In genomic region chrX:19755602-19756232, GRCh38 we compare ENCODE assay signal across 8 cellular contexts.
DNase-seq lines count a peak whose midpoint lies in the region; ATAC-seq and TF ChIP-seq lines count a peak whose summit lies in the region.
"Not testable (repeated sequence)": the region's sequence is repeated elsewhere in the genome, so short reads cannot be mapped to it uniquely, and the experiment has no call there.

No MANE protein-coding gene starts in this region.

- H3K4me1 Mint-ChIP-seq in CD8-positive, alpha-beta memory T cell, result peaks cover 73 to 94% (median 92%) of the 10 kb centered on the region in 3 donors
- peaks cover 79% of the 10 kb centered on the region for H3K4me1 Mint-ChIP-seq in activated CD4-positive, alpha-beta memory T cell treated with anti-CD3 and anti-CD28 coated beads, Interleukin-2, amount 10 ng/mL, durations not matched to agents 7 days and 5 days
- H3K4me1 Mint-ChIP-seq in activated naive CD4-positive, alpha-beta T cell treated with anti-CD3 and anti-CD28 coated beads for 36 hours (ENCODE audit: low read depth), result peaks cover 78% of the 10 kb centered on the region
- H3K4me1 Mint-ChIP-seq in glutamatergic neuron (ENCODE audit: low read depth, unreplicated experiment), result peaks cover 34% of the 10 kb centered on the region
- peaks cover 24 to 86% (median 74%) of the 10 kb centered on the region in 4 donors for H3K4me1 Mint-ChIP-seq in naive thymus-derived CD8-positive, alpha-beta T cell
- H3K4me1 Mint-ChIP-seq in stimulated activated naive CD8-positive, alpha-beta T cell treated with anti-CD3 and anti-CD28 coated beads, Interleukin-15, Interleukin-2, amounts not matched to agents 100 ng/mL and 50 ng/mL, for 24 hours (ENCODE audit: low read depth), result peaks cover 88% of the 10 kb centered on the region

- H3K36me3 ChIP-seq in CD8-positive, alpha-beta memory T cell (ENCODE audit: insufficient read depth, low read length); Peyer's patch: not testable (repeated sequence)

- not testable (repeated sequence) for H3K4me3 ChIP-seq in CD8-positive, alpha-beta memory T cell (ENCODE audit: low read length)
- peak overlapping the region in 2 of 4 donors; percentile 24 to 32 for H3K4me3 ChIP-seq in Peyer's patch

- H3K27me3 Mint-ChIP-seq in CD8-positive, alpha-beta memory T cell; activated CD4-positive, alpha-beta memory T cell treated with anti-CD3 and anti-CD28 coated beads, Interleukin-2, amount 10 ng/mL, durations not matched to agents 7 days and 5 days; activated naive CD4-positive, alpha-beta T cell treated with anti-CD3 and anti-CD28 coated beads for 36 hours (ENCODE audit: low read depth); glutamatergic neuron (ENCODE audit: unreplicated experiment); naive thymus-derived CD8-positive, alpha-beta T cell; stimulated activated naive CD8-positive, alpha-beta T cell treated with anti-CD3 and anti-CD28 coated beads, Interleukin-15, Interleukin-2, amounts not matched to agents 100 ng/mL and 50 ng/mL, for 24 hours: not testable (repeated sequence)

- H3K9me3 ChIP-seq in CD8-positive, alpha-beta memory T cell (ENCODE audit: low read length); Peyer's patch: not testable (repeated sequence)

- TF ChIP-seq CTCF in Peyer's patch (IDR thresholded peaks at IDR 0.05); glutamatergic neuron (IDR thresholded peaks at IDR 0.05; ENCODE audit: partially characterized antibody, unreplicated experiment): not testable (repeated sequence)

- H3K27ac ChIP-seq in CD8-positive, alpha-beta memory T cell (ENCODE audit: low read depth, low read length), result not testable (repeated sequence)
- H3K27ac ChIP-seq in Peyer's patch, result peak overlapping the region in 3 of 4 donors; percentile 33 to 78 (median 45)

- TF ChIP-seq POLR2A in Peyer's patch (IDR thresholded peaks at IDR 0.05), result not testable (repeated sequence)

- not testable (repeated sequence) for H3K9me3 Mint-ChIP-seq in CD8-positive, alpha-beta memory T cell; activated CD4-positive, alpha-beta memory T cell treated with anti-CD3 and anti-CD28 coated beads, Interleukin-2, amount 10 ng/mL, durations not matched to agents 7 days and 5 days; activated naive CD4-positive, alpha-beta T cell treated with anti-CD3 and anti-CD28 coated beads for 36 hours; glutamatergic neuron (ENCODE audit: unreplicated experiment); naive thymus-derived CD8-positive, alpha-beta T cell; stimulated activated naive CD8-positive, alpha-beta T cell treated with anti-CD3 and anti-CD28 coated beads, Interleukin-15, Interleukin-2, amounts not matched to agents 100 ng/mL and 50 ng/mL, for 24 hours

- peaks cover 53% of the 10 kb centered on the region for H3K4me1 ChIP-seq in CD8-positive, alpha-beta memory T cell (ENCODE audit: insufficient read depth, low read length)
- not testable (repeated sequence) for H3K4me1 ChIP-seq in Peyer's patch

- ATAC-seq in GM19463 (IDR thresholded peaks at IDR 0.05; ENCODE audit: unreplicated experiment), result peak; percentile 27
- ATAC-seq in naive thymus-derived CD8-positive, alpha-beta T cell, result not testable (repeated sequence)

- not testable (repeated sequence) for DNase-seq in CD8-positive, alpha-beta memory T cell; Peyer's patch; activated CD4-positive, alpha-beta memory T cell treated with anti-CD3 and anti-CD28 coated beads, Interleukin-2, amount 10 ng/mL, durations not matched to agents 7 days and 5 days; activated naive CD4-positive, alpha-beta T cell treated with anti-CD3 and anti-CD28 coated beads for 36 hours; glutamatergic neuron; naive thymus-derived CD8-positive, alpha-beta T cell

- intact Hi-C loops in activated naive CD4-positive, alpha-beta T cell treated with anti-CD3 and anti-CD28 coated beads for 36 hours (cut with micrococcal nuclease), result not testable (repeated sequence)

- H3K4me3 Mint-ChIP-seq in CD8-positive, alpha-beta memory T cell, result peak overlapping the region; percentile 46 to 75 (median 72)
- peak overlapping the region; percentile 56 for H3K4me3 Mint-ChIP-seq in activated CD4-positive, alpha-beta memory T cell treated with anti-CD3 and anti-CD28 coated beads, Interleukin-2, amount 10 ng/mL, durations not matched to agents 7 days and 5 days
- not testable (repeated sequence) for H3K4me3 Mint-ChIP-seq in activated naive CD4-positive, alpha-beta T cell treated with anti-CD3 and anti-CD28 coated beads for 36 hours; glutamatergic neuron (ENCODE audit: unreplicated experiment)
- peak overlapping the region in 4 of 10 donors; percentile 16 to 65 (median 40) for H3K4me3 Mint-ChIP-seq in naive thymus-derived CD8-positive, alpha-beta T cell
- peak overlapping the region; percentile 57 for H3K4me3 Mint-ChIP-seq in stimulated activated naive CD8-positive, alpha-beta T cell treated with anti-CD3 and anti-CD28 coated beads, Interleukin-15, Interleukin-2, amounts not matched to agents 100 ng/mL and 50 ng/mL, for 24 hours

- peaks cover 2 to 28% (median 4%) of the 10 kb centered on the region in 3 donors for H3K36me3 Mint-ChIP-seq in CD8-positive, alpha-beta memory T cell
- H3K36me3 Mint-ChIP-seq in activated CD4-positive, alpha-beta memory T cell treated with anti-CD3 and anti-CD28 coated beads, Interleukin-2, amount 10 ng/mL, durations not matched to agents 7 days and 5 days (ENCODE audit: low read depth), result peaks cover 40% of the 10 kb centered on the region
- not testable (repeated sequence) for H3K36me3 Mint-ChIP-seq in activated naive CD4-positive, alpha-beta T cell treated with anti-CD3 and anti-CD28 coated beads for 36 hours (ENCODE audit: low read depth); glutamatergic neuron (ENCODE audit: unreplicated experiment)
- H3K36me3 Mint-ChIP-seq in naive thymus-derived CD8-positive, alpha-beta T cell, result peaks cover 6 to 21% (median 10%) of the 10 kb centered on the region in 3 donors
- peaks cover 16% of the 10 kb centered on the region for H3K36me3 Mint-ChIP-seq in stimulated activated naive CD8-positive, alpha-beta T cell treated with anti-CD3 and anti-CD28 coated beads, Interleukin-15, Interleukin-2, amounts not matched to agents 100 ng/mL and 50 ng/mL, for 24 hours (ENCODE audit: low read depth)

- peak overlapping the region; percentile 65 to 98 (median 90) for H3K27ac Mint-ChIP-seq in CD8-positive, alpha-beta memory T cell
- peak overlapping the region; percentile 79 for H3K27ac Mint-ChIP-seq in activated CD4-positive, alpha-beta memory T cell treated with anti-CD3 and anti-CD28 coated beads, Interleukin-2, amount 10 ng/mL, durations not matched to agents 7 days and 5 days
- H3K27ac Mint-ChIP-seq in activated naive CD4-positive, alpha-beta T cell treated with anti-CD3 and anti-CD28 coated beads for 36 hours, result peak overlapping the region; percentile 27
- peak overlapping the region; percentile 72 for H3K27ac Mint-ChIP-seq in glutamatergic neuron (ENCODE audit: unreplicated experiment)
- peak overlapping the region in 7 of 10 donors; percentile 39 to 95 (median 72) for H3K27ac Mint-ChIP-seq in naive thymus-derived CD8-positive, alpha-beta T cell
- peak overlapping the region; percentile 71 for H3K27ac Mint-ChIP-seq in stimulated activated naive CD8-positive, alpha-beta T cell treated with anti-CD3 and anti-CD28 coated beads, Interleukin-15, Interleukin-2, amounts not matched to agents 100 ng/mL and 50 ng/mL, for 24 hours

- POLR2A ChIA-PET in CD8-positive, alpha-beta memory T cell (lab: Charles Lee); naive thymus-derived CD8-positive, alpha-beta T cell (lab: Charles Lee): not testable (repeated sequence)
- POLR2A ChIA-PET in activated CD4-positive, alpha-beta memory T cell treated with anti-CD3 and anti-CD28 coated beads, Interleukin-2, amount 10 ng/mL, durations not matched to agents 7 days and 5 days (lab: Charles Lee), result interaction anchor here (1.4 kb wide), 1 partner anchor 9 kb away, joined by 3 read pairs; no protein-coding TSS in a partner anchor

- not testable (repeated sequence) for H3K27me3 ChIP-seq in CD8-positive, alpha-beta memory T cell (ENCODE audit: insufficient read depth, low read length, poor library complexity, severe bottlenecking); Peyer's patch

- CTCF ChIA-PET in CD8-positive, alpha-beta memory T cell (lab: Charles Lee); activated CD4-positive, alpha-beta memory T cell treated with anti-CD3 and anti-CD28 coated beads, Interleukin-2, amount 10 ng/mL, durations not matched to agents 7 days and 5 days (lab: Charles Lee); activated naive CD4-positive, alpha-beta T cell treated with anti-CD3 and anti-CD28 coated beads for 36 hours (lab: Charles Lee): not testable (repeated sequence)

Comparison
In these comparisons a context has a peak if more than half of its experiments do, and no peak if none do; other contexts are left out.
1. H3K27ac Mint-ChIP-seq: peak in every context shown above with its lines; median percentile 90 in CD8-positive, alpha-beta memory T cell; 79 in activated CD4-positive, alpha-beta memory T cell treated with anti-CD3 and anti-CD28 coated beads, Interleukin-2, amount 10 ng/mL, durations not matched to agents 7 days and 5 days; 72 in glutamatergic neuron; 72 in naive thymus-derived CD8-positive, alpha-beta T cell; 71 in stimulated activated naive CD8-positive, alpha-beta T cell treated with anti-CD3 and anti-CD28 coated beads, Interleukin-15, Interleukin-2, amounts not matched to agents 100 ng/mL and 50 ng/mL, for 24 hours; 27 in activated naive CD4-positive, alpha-beta T cell treated with anti-CD3 and anti-CD28 coated beads for 36 hours.